22 cellular contexts compared by ENCODE assay signal in genomic region chr17:72771734-72772133, GRCh38.
"Had no signal": no experiment of that assay in that cellular context is flagged by ENCODE, and none has a peak within 500 bp of the region (broad histone marks: within the 10 kb centered on the region; RNA-seq: fewer than 3 reads in every experiment).

No MANE protein-coding gene starts in this region.

- H3K36me3 ChIP-seq: prostate gland, right atrium auricular region, transverse colon, uterus had no signal

- ATAC-seq: activated naive CD4-positive, alpha-beta T cell treated with anti-CD3 and anti-CD28 coated beads, Interleukin-2, amount 50 U/mL, for 72 hours; esophagus mucosa; gastroesophageal sphincter; left lobe of liver had no signal

- H3K27me3 ChIP-seq: gastroesophageal sphincter, right atrium auricular region, suprapubic skin, transverse colon, uterus had no signal

- H3K4me3 Mint-ChIP-seq: activated B cell treated with CpG ODN at 0.5 μM for 24 hours; activated CD4-positive, alpha-beta memory T cell treated with anti-CD3 and anti-CD28 coated beads for 36 hours; activated T-helper 1 cell treated with anti-CD3 and anti-CD28 coated beads, Interleukin-12 subunit alpha, Interleukin-12 subunit beta, Interleukin-2, Interleukin-4 antibody, amounts not matched to agents 30 ng/mL and 10 ng/mL and 1 ng/mL, durations not matched to agents 14 hours and 24 hours and 36 hours; nephron progenitor cell; stimulated activated naive CD8-positive, alpha-beta T cell treated with anti-CD3 and anti-CD28 coated beads, Interleukin-15, Interleukin-2, amounts not matched to agents 100 ng/mL and 50 ng/mL, for 24 hours had no signal

- H3K9me3 Mint-ChIP-seq: activated CD4-positive, alpha-beta memory T cell treated with anti-CD3 and anti-CD28 coated beads for 36 hours; stimulated activated naive CD8-positive, alpha-beta T cell treated with anti-CD3 and anti-CD28 coated beads, Interleukin-15, Interleukin-2, amounts not matched to agents 100 ng/mL and 50 ng/mL, for 24 hours had no signal

- H3K4me1 ChIP-seq: gastroesophageal sphincter, prostate gland, right atrium auricular region, suprapubic skin, transverse colon, uterus had no signal

- H3K27ac Mint-ChIP-seq: activated B cell treated with CpG ODN at 0.5 μM for 24 hours; activated CD4-positive, alpha-beta memory T cell treated with anti-CD3 and anti-CD28 coated beads for 36 hours; activated T-helper 1 cell treated with anti-CD3 and anti-CD28 coated beads, Interleukin-12 subunit alpha, Interleukin-12 subunit beta, Interleukin-2, Interleukin-4 antibody, amounts not matched to agents 30 ng/mL and 10 ng/mL and 1 ng/mL, durations not matched to agents 14 hours and 24 hours and 36 hours; nephron progenitor cell; stimulated activated naive CD8-positive, alpha-beta T cell treated with anti-CD3 and anti-CD28 coated beads, Interleukin-15, Interleukin-2, amounts not matched to agents 100 ng/mL and 50 ng/mL, for 24 hours had no signal

- H3K27ac ChIP-seq: gastroesophageal sphincter, prostate gland, right atrium auricular region, skin epidermis, suprapubic skin, transverse colon, uterus had no signal

- H3K27me3 Mint-ChIP-seq: activated B cell treated with CpG ODN at 0.5 μM for 24 hours; activated CD4-positive, alpha-beta memory T cell treated with anti-CD3 and anti-CD28 coated beads for 36 hours; stimulated activated naive CD8-positive, alpha-beta T cell treated with anti-CD3 and anti-CD28 coated beads, Interleukin-15, Interleukin-2, amounts not matched to agents 100 ng/mL and 50 ng/mL, for 24 hours had no signal

- H3K9me3 ChIP-seq: prostate gland, suprapubic skin, transverse colon had no signal

- DNase-seq: activated B cell treated with CpG ODN at 0.5 μM for 24 hours; activated CD4-positive, alpha-beta memory T cell treated with anti-CD3 and anti-CD28 coated beads for 36 hours; activated CD4-positive, alpha-beta T cell treated with anti-CD3 and anti-CD28 coated beads for 4 hours; activated gamma-delta T cell treated with Interleukin-2 at 50 U/mL for 16 hours; activated T-cell treated with anti-CD3 and anti-CD28 coated beads for 4 hours; effector CD4-positive, alpha-beta T cell; midbrain; nephron progenitor cell; stimulated activated CD4-positive, alpha-beta T cell treated with anti-CD3 and anti-CD28 coated beads, Interleukin-15, amount 100 ng/mL, for 24 hours; stimulated activated CD4-positive, alpha-beta T cell treated with anti-CD3 and anti-CD28 coated beads, Interleukin-2, amount 100 ng/mL, for 48 hours; uterus had no signal

- H3K4me3 ChIP-seq: gastroesophageal sphincter, prostate gland, right atrium auricular region, skin epidermis, suprapubic skin, transverse colon, uterus had no signal
